1 cellular context compared by ENCODE assay signal in genomic region chr3:3134750-3135448, GRCh38.
TF ChIP-seq lines count a peak whose summit lies in the region.

No MANE protein-coding gene starts in this region.

TF ChIP-seq in WTC11, 78 proteins besides CTCF, POLR2A, EP300 and RAD21 (continued from another document):
- TF ChIP-seq, protein P1, sequence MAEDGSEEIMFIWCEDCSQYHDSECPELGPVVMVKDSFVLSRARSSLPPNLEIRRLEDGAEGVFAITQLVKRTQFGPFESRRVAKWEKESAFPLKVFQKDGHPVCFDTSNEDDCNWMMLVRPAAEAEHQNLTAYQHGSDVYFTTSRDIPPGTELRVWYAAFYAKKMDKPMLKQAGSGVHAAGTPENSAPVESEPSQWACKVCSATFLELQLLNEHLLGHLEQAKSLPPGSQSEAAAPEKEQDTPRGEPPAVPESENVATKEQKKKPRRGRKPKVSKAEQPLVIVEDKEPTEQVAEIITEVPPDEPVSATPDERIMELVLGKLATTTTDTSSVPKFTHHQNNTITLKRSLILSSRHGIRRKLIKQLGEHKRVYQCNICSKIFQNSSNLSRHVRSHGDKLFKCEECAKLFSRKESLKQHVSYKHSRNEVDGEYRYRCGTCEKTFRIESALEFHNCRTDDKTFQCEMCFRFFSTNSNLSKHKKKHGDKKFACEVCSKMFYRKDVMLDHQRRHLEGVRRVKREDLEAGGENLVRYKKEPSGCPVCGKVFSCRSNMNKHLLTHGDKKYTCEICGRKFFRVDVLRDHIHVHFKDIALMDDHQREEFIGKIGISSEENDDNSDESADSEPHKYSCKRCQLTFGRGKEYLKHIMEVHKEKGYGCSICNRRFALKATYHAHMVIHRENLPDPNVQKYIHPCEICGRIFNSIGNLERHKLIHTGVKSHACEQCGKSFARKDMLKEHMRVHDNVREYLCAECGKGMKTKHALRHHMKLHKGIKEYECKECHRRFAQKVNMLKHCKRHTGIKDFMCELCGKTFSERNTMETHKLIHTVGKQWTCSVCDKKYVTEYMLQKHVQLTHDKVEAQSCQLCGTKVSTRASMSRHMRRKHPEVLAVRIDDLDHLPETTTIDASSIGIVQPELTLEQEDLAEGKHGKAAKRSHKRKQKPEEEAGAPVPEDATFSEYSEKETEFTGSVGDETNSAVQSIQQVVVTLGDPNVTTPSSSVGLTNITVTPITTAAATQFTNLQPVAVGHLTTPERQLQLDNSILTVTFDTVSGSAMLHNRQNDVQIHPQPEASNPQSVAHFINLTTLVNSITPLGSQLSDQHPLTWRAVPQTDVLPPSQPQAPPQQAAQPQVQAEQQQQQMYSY (CRISPR knock-in tag; IDR thresholded peaks at IDR 0.05) = no peak
- TF ChIP-seq AFF4 (CRISPR knock-in tag; IDR thresholded peaks at IDR 0.05; ENCODE audit: borderline replicate concordance) (no peak), PREB (CRISPR knock-in tag; IDR thresholded peaks at IDR 0.05; ENCODE audit: borderline replicate concordance) (no peak), ZNF232 (CRISPR knock-in tag; IDR thresholded peaks at IDR 0.05) (no peak)
- TF ChIP-seq, protein P2, sequence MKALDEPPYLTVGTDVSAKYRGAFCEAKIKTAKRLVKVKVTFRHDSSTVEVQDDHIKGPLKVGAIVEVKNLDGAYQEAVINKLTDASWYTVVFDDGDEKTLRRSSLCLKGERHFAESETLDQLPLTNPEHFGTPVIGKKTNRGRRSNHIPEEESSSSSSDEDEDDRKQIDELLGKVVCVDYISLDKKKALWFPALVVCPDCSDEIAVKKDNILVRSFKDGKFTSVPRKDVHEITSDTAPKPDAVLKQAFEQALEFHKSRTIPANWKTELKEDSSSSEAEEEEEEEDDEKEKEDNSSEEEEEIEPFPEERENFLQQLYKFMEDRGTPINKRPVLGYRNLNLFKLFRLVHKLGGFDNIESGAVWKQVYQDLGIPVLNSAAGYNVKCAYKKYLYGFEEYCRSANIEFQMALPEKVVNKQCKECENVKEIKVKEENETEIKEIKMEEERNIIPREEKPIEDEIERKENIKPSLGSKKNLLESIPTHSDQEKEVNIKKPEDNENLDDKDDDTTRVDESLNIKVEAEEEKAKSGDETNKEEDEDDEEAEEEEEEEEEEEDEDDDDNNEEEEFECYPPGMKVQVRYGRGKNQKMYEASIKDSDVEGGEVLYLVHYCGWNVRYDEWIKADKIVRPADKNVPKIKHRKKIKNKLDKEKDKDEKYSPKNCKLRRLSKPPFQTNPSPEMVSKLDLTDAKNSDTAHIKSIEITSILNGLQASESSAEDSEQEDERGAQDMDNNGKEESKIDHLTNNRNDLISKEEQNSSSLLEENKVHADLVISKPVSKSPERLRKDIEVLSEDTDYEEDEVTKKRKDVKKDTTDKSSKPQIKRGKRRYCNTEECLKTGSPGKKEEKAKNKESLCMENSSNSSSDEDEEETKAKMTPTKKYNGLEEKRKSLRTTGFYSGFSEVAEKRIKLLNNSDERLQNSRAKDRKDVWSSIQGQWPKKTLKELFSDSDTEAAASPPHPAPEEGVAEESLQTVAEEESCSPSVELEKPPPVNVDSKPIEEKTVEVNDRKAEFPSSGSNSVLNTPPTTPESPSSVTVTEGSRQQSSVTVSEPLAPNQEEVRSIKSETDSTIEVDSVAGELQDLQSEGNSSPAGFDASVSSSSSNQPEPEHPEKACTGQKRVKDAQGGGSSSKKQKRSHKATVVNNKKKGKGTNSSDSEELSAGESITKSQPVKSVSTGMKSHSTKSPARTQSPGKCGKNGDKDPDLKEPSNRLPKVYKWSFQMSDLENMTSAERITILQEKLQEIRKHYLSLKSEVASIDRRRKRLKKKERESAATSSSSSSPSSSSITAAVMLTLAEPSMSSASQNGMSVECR (CRISPR knock-in tag; IDR thresholded peaks at IDR 0.05; ENCODE audit: borderline replicate concordance) = no peak
